ENCODE assay signal across 8 cellular contexts in genomic region chr1:15702722-15703550, GRCh38. TPM values are rescaled to one million over a fixed set of nuclear protein-coding genes. Genes with fewer than 3 reads are reported as not detected.
A peak's percentile ranks its signal among the peaks of the same experiment; 100 is the strongest.
DNase-seq lines count a peak whose midpoint lies in the region; ATAC-seq and TF ChIP-seq lines count a peak whose summit lies in the region.

No MANE protein-coding gene starts in this region.

- 58 to 65% (median 63%) methylated on average over 19 of the region's 19 CpGs for WGBS in heart left ventricle, 4 donors

- H3K9ac ChIP-seq in adipocyte (ENCODE audit: low read length) = peak overlapping the region; percentile 91

- no peaks in the 10 kb centered on the region for H3K9me3 ChIP-seq in adipocyte (ENCODE audit: control insufficient read depth, low read length)
- H3K9me3 ChIP-seq in heart left ventricle = no peaks in the 10 kb centered on the region

- TF ChIP-seq POLR2A in heart left ventricle (IDR thresholded peaks at IDR 0.05) = no peak

- intact Hi-C loops in heart left ventricle (cut with DNase I) = loop anchor here in 1 of 10 donors (5.0 kb wide), 1 partner anchor 34 kb away; the partner anchor contains the start of gene SLC25A34

- ATAC-seq in heart left ventricle (peak; percentile 45 to 74 (median 64)), HG03469 (IDR thresholded peaks at IDR 0.05; ENCODE audit: unreplicated experiment) (no peak), HG02623 (IDR thresholded peaks at IDR 0.05; ENCODE audit: unreplicated experiment) (no peak)

- peak; percentile 28 for DNase-seq in G401 (ENCODE audit: low spot score)
- no peak for DNase-seq in adipocyte (ENCODE audit: low read depth)
- peak in 3 of 5 donors; percentile 28 to 56 (median 45) for DNase-seq in heart left ventricle
- no peak for DNase-seq in retinal pigment epithelial cell (ENCODE audit: low read depth)
- DNase-seq in stimulated activated CD4-positive, alpha-beta T cell treated with anti-CD3 and anti-CD28 coated beads, Interleukin-4, amount 100 ng/mL, for 4 hours = no peak
- DNase-seq in activated effector memory CD4-positive, alpha-beta T cell treated with anti-CD3 and anti-CD28 coated beads, Interleukin-2, amount 50 U/mL, for 16 hours = no peak

- H3K4me3 ChIP-seq in adipocyte (ENCODE audit: low read length) = peak overlapping the region; percentile 44
- H3K4me3 ChIP-seq in heart left ventricle = peak overlapping the region in 5 of 12 donors; percentile 1 to 17 (median 14)
- no peak overlapping the region for H3K4me3 ChIP-seq in retinal pigment epithelial cell (ENCODE audit: low read length)

- TF ChIP-seq CTCF in heart left ventricle (IDR thresholded peaks at IDR 0.05) = peak in 7 of 12 donors; percentile 9 to 44 (median 24)
- TF ChIP-seq CTCF in retinal pigment epithelial cell (conservative IDR thresholded peaks at IDR 0.05; ENCODE audit: low read depth, low read length) = peak; percentile 50

- in situ Hi-C loops in G401 (cut with HindIII; ENCODE audit: low sequenced_read_pairs) = no loop called here

- H3K4me1 ChIP-seq in adipocyte (ENCODE audit: control insufficient read depth, insufficient read depth, low read length) (peaks cover 59% of the 10 kb centered on the region), heart left ventricle (peaks cover 7 to 83% (median 58%) of the 10 kb centered on the region in 12 donors)

- H3K36me3 ChIP-seq in adipocyte (ENCODE audit: control insufficient read depth, insufficient read depth, low read length, severe bottlenecking) (peaks cover 9% of the 10 kb centered on the region), heart left ventricle (peaks cover 0 to 27% (median 7%) of the 10 kb centered on the region in 9 donors)

- H3K27me3 ChIP-seq in adipocyte (replicated peaks; ENCODE audit: control insufficient read depth, insufficient read depth, low read length) = no peaks in the 10 kb centered on the region
- H3K27me3 ChIP-seq in heart left ventricle = no peaks in the 10 kb centered on the region

- peak overlapping the region; percentile 14 to 96 (median 86) for H3K27ac ChIP-seq in heart left ventricle

RNA-seq across cellular contexts. Expression of gene PLEKHM2, which starts 18.8 kb away (rescaled TPM):
- 46.1 and 47.5 TPM in 2 replicates for total RNA-seq in G401 (2014; rRNA removed; shearing (Covaris generic))
- 100 to 1,000 TPM in 2 of 9 donors, 10 to 100 TPM in 7; 69.9 to 150 (median 84.4) TPM for total RNA-seq in heart left ventricle
- 100 to 1,000 TPM in 1 of 2 donors, 10 to 100 TPM in 1; 83.1 to 104 TPM for polyA plus RNA-seq in heart left ventricle

RNA-seq across cellular contexts. Expression of gene SLC25A34, which starts 33.1 kb away (rescaled TPM):
- total RNA-seq in G401 (2014; rRNA removed; shearing (Covaris generic)) = 0.75 TPM in 1 of 2 replicates, not detected in the other
- total RNA-seq in heart left ventricle = 10 to 100 TPM in 6 of 9 donors, 1 to 10 TPM in 3; 4.8 to 71.2 (median 17.8) TPM
- polyA plus RNA-seq in heart left ventricle = 10 to 100 TPM in 1 of 2 donors, 1 to 10 TPM in 1; 1.6 to 25.9 TPM

RNA-seq across cellular contexts. Expression of gene TMEM82, which starts 39.4 kb away (rescaled TPM):
- total RNA-seq in G401 (2014; rRNA removed; shearing (Covaris generic)) = not detected in 2 replicates
- total RNA-seq in heart left ventricle = not detected
- polyA plus RNA-seq in heart left ventricle = not detected

RNA-seq across cellular contexts. Expression of gene FBLIM1, which starts 55.7 kb away (rescaled TPM):
- 18.6 and 41.7 TPM in 2 replicates for total RNA-seq in G401 (2014; rRNA removed; shearing (Covaris generic))
- total RNA-seq in heart left ventricle = 100 to 1,000 TPM in 1 of 9 donors, 10 to 100 TPM in 8; 49.3 to 103 (median 73.8) TPM
- polyA plus RNA-seq in heart left ventricle = 10 to 100 TPM; 31.6 to 58.4 TPM

Comparison
In these comparisons a context has a peak if more than half of its experiments do, and no peak if none do; other contexts are left out.
1. DNase-seq: peak in G401 (single experiment) and heart left ventricle (3 of 5); none in adipocyte (single experiment), retinal pigment epithelial cell (single experiment), stimulated activated CD4-positive, alpha-beta T cell treated with anti-CD3 and anti-CD28 coated beads, Interleukin-4, amount 100 ng/mL, for 4 hours (0 of 2) and activated effector memory CD4-positive, alpha-beta T cell treated with anti-CD3 and anti-CD28 coated beads, Interleukin-2, amount 50 U/mL, for 16 hours (single experiment).
2. ATAC-seq: peak in heart left ventricle (4 of 4); none in HG03469 (single experiment) and HG02623 (single experiment).